In genomic region chr10:101130984-101131961, GRCh38 we compare ENCODE assay signal across 1 cellular context.
TF ChIP-seq lines count a peak whose summit lies in the region.

Gene TLX1 (plus strand): TSS chr10:101131300. CDS start chr10:101131542, 242 bp downstream.

TF ChIP-seq in HEK293, 187 proteins besides CTCF, POLR2A, EP300 and RAD21 (continued from another document):
- peak; percentile 87 for TF ChIP-seq PRDM6 (tag by site-specific recombination; IDR thresholded peaks at IDR 0.05)
- 0 out of 2 replicates have a peak, but pooled peaks have one; percentile 15 for TF ChIP-seq ZNF777 (tag by site-specific recombination; IDR thresholded peaks at IDR 0.05; ENCODE audit: borderline replicate concordance)
- peak; percentile 24; the same call in 1 of the 2 replicates for TF ChIP-seq ZNF558 (tag by site-specific recombination; IDR thresholded peaks at IDR 0.05)
- no peak for TF ChIP-seq ZSCAN18 (tag by site-specific recombination; IDR thresholded peaks at IDR 0.05)
- 0 out of 2 replicates have a peak, but pooled peaks have one; percentile 9 for TF ChIP-seq BCL11A (tag by site-specific recombination; IDR thresholded peaks at IDR 0.05; ENCODE audit: low read depth)
- peak; percentile 77; the same call in 1 of the 2 replicates for TF ChIP-seq BCL11B (tag by site-specific recombination; IDR thresholded peaks at IDR 0.05; ENCODE audit: low read depth)
- TF ChIP-seq ZNF692 (tag by site-specific recombination; IDR thresholded peaks at IDR 0.05): peak; percentile 83
- peak; percentile 92 for TF ChIP-seq SP2 (tag by site-specific recombination; IDR thresholded peaks at IDR 0.05)
- TF ChIP-seq ZFP3 (tag by site-specific recombination; IDR thresholded peaks at IDR 0.05; ENCODE audit: low read depth): no peak
- peak; percentile 24; the same call in 1 of the 2 replicates for TF ChIP-seq ZNF513 (tag by site-specific recombination; IDR thresholded peaks at IDR 0.05)
- TF ChIP-seq ZNF776 (tag by site-specific recombination; IDR thresholded peaks at IDR 0.05; ENCODE audit: borderline replicate concordance): no peak
- TF ChIP-seq INSM2 (tag by site-specific recombination; IDR thresholded peaks at IDR 0.05): no peak
- no peak for TF ChIP-seq ZNF555 (tag by site-specific recombination; conservative IDR thresholded peaks at IDR 0.05)
- no peak for TF ChIP-seq KLF10 (tag by site-specific recombination; IDR thresholded peaks at IDR 0.05)
- TF ChIP-seq ZNF169 (tag by site-specific recombination; IDR thresholded peaks at IDR 0.05): no peak
- no peak for TF ChIP-seq ZFP41 (tag by site-specific recombination; IDR thresholded peaks at IDR 0.05; ENCODE audit: borderline replicate concordance)
- no peak for TF ChIP-seq ZNF449 (tag by site-specific recombination; IDR thresholded peaks at IDR 0.05)
- no peak for TF ChIP-seq ZNF350 (tag by site-specific recombination; IDR thresholded peaks at IDR 0.05)
- TF ChIP-seq PRDM1 (tag by site-specific recombination; IDR thresholded peaks at IDR 0.05): peak; percentile 39
- TF ChIP-seq ZNF610 (tag by site-specific recombination; IDR thresholded peaks at IDR 0.05; ENCODE audit: borderline replicate concordance): peak; percentile 50; the same call in 1 of the 2 replicates
- peak; percentile 45; the same call in 1 of the 2 replicates for TF ChIP-seq FEZF1 (tag by site-specific recombination; IDR thresholded peaks at IDR 0.05)
- TF ChIP-seq ZNF132 (tag by site-specific recombination; IDR thresholded peaks at IDR 0.05; ENCODE audit: borderline replicate concordance): no peak
- TF ChIP-seq ZXDB (tag by site-specific recombination; IDR thresholded peaks at IDR 0.05): peak; percentile 85
- peak; percentile 84 for TF ChIP-seq SP3 (tag by site-specific recombination; IDR thresholded peaks at IDR 0.05)
- peak; percentile 51 for TF ChIP-seq KLF8 (tag by site-specific recombination; IDR thresholded peaks at IDR 0.05)
- TF ChIP-seq GLIS2 (tag by site-specific recombination; IDR thresholded peaks at IDR 0.05): peak; percentile 75
- peak; percentile 89 for TF ChIP-seq ZBTB20 (tag by site-specific recombination; IDR thresholded peaks at IDR 0.05)
- TF ChIP-seq ZFHX2 (tag by site-specific recombination; conservative IDR thresholded peaks at IDR 0.05): no peak
- TF ChIP-seq ZNF184 (tag by site-specific recombination; IDR thresholded peaks at IDR 0.05): no peak
- 0 out of 2 replicates have a peak, but pooled peaks have one; percentile 41 for TF ChIP-seq ZNF2 (tag by site-specific recombination; IDR thresholded peaks at IDR 0.05)
- TF ChIP-seq ZNF660 (tag by site-specific recombination; IDR thresholded peaks at IDR 0.05): peak; percentile 89
- peak; percentile 69 for TF ChIP-seq ZNF10 (tag by site-specific recombination; IDR thresholded peaks at IDR 0.05)
- peak; percentile 97 for TF ChIP-seq ZNF366 (tag by site-specific recombination; conservative IDR thresholded peaks at IDR 0.05)
- 0 out of 2 replicates have a peak, but pooled peaks have one; percentile 28 for TF ChIP-seq ZSCAN16 (tag by site-specific recombination; IDR thresholded peaks at IDR 0.05)
- peak; percentile 26; the same call in 1 of the 2 replicates for TF ChIP-seq ZBTB44 (tag by site-specific recombination; IDR thresholded peaks at IDR 0.05)
